Comparison of ENCODE assay signal across 1 cellular context in the genomic region with DNA sequence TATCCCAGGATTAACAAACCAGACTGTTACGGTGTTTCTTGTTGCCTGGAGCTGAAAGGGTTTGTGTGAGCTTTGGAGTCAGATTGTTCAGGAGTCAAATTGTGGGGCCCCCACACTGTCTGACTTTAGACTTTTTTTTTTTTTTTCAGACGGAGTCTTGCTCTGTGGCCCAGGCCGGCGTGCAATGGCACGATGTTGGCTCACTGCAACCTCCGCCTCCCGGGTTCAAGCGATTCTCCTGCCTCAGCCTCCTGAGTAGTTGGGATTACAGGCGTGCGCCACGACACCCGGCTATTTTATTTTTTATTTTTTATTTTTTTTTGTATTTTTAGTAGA.
TF ChIP-seq lines count a peak whose summit lies in the region.

No MANE protein-coding gene starts in this region.

TF ChIP-seq in HCT116, 20 proteins besides CTCF, POLR2A, EP300 and RAD21 (continued from another document):
- TF ChIP-seq CBX3 (IDR thresholded peaks at IDR 0.05; ENCODE audit: low read depth) (no peak), ZFX (IDR thresholded peaks at IDR 0.05) (no peak), ZNF274 (IDR thresholded peaks at IDR 0.05; ENCODE audit: low read depth, low read length) (no peak), SRF (IDR thresholded peaks at IDR 0.05; ENCODE audit: low read depth) (no peak), YY1 (IDR thresholded peaks at IDR 0.05; ENCODE audit: extremely low read depth, insufficient replicate concordance, low read depth, low read length) (no peak), JUND (IDR thresholded peaks at IDR 0.05) (no peak), EZH2 (IDR thresholded peaks at IDR 0.05) (no peak), EZH2phosphoT487 (IDR thresholded peaks at IDR 0.05; ENCODE audit: borderline replicate concordance) (no peak), ELF1 (IDR thresholded peaks at IDR 0.05; ENCODE audit: borderline replicate concordance, low read depth) (no peak), TCF7L2 (IDR thresholded peaks at IDR 0.05; ENCODE audit: borderline replicate concordance, extremely low read depth, insufficient read depth, insufficient read length) (no peak)
- TF ChIP-seq, protein P1, sequence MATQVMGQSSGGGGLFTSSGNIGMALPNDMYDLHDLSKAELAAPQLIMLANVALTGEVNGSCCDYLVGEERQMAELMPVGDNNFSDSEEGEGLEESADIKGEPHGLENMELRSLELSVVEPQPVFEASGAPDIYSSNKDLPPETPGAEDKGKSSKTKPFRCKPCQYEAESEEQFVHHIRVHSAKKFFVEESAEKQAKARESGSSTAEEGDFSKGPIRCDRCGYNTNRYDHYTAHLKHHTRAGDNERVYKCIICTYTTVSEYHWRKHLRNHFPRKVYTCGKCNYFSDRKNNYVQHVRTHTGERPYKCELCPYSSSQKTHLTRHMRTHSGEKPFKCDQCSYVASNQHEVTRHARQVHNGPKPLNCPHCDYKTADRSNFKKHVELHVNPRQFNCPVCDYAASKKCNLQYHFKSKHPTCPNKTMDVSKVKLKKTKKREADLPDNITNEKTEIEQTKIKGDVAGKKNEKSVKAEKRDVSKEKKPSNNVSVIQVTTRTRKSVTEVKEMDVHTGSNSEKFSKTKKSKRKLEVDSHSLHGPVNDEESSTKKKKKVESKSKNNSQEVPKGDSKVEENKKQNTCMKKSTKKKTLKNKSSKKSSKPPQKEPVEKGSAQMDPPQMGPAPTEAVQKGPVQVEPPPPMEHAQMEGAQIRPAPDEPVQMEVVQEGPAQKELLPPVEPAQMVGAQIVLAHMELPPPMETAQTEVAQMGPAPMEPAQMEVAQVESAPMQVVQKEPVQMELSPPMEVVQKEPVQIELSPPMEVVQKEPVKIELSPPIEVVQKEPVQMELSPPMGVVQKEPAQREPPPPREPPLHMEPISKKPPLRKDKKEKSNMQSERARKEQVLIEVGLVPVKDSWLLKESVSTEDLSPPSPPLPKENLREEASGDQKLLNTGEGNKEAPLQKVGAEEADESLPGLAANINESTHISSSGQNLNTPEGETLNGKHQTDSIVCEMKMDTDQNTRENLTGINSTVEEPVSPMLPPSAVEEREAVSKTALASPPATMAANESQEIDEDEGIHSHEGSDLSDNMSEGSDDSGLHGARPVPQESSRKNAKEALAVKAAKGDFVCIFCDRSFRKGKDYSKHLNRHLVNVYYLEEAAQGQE (IDR thresholded peaks at IDR 0.05; ENCODE audit: low read depth), result no peak
